In genomic region chr15:22161398-22161797, GRCh38 we compare ENCODE assay signal across 7 cellular contexts.
DNase-seq lines count a peak whose midpoint lies in the region; ATAC-seq lines count a peak whose summit lies in the region.
"Not testable (repeated sequence)": the region's sequence is repeated elsewhere in the genome, so short reads cannot be mapped to it uniquely, and the experiment has no call there.

No MANE protein-coding gene starts in this region.

- H3K27me3 Mint-ChIP-seq in T-cell = not testable (repeated sequence)

- CTCF ChIA-PET in T-cell (lab: Charles Lee) = not testable (repeated sequence)

- H3K4me3 Mint-ChIP-seq in T-cell = not testable (repeated sequence)

- intact Hi-C loops in left cardiac atrium (cut with DNase I) = not testable (repeated sequence)

- not testable (repeated sequence) for H3K9me3 Mint-ChIP-seq in T-cell

- not testable (repeated sequence) for H3K36me3 Mint-ChIP-seq in T-cell

- not testable (repeated sequence) for DNase-seq in T-cell, left cardiac atrium

- POLR2A ChIA-PET in T-cell (lab: Charles Lee) = not testable (repeated sequence)

- H3K27ac Mint-ChIP-seq in T-cell = not testable (repeated sequence)

- ATAC-seq in GM18517 (IDR thresholded peaks at IDR 0.05; ENCODE audit: unreplicated experiment) (peak; percentile 62), GM19395 (IDR thresholded peaks at IDR 0.05; ENCODE audit: unreplicated experiment) (peak; percentile 77), GM21619 (IDR thresholded peaks at IDR 0.05; ENCODE audit: unreplicated experiment) (peak; percentile 67), HG02885 (IDR thresholded peaks at IDR 0.05; ENCODE audit: poor library complexity, unreplicated experiment) (peak; percentile 83), HG03175 (IDR thresholded peaks at IDR 0.05; ENCODE audit: unreplicated experiment) (peak; percentile 69), T-cell (replicated peaks in 1 of 4) (peak; percentile 74 to 79 (median 78)), left cardiac atrium (peak; percentile 40 to 59)

- not testable (repeated sequence) for H3K4me1 Mint-ChIP-seq in T-cell
